23 cellular contexts compared by ENCODE assay signal in genomic region chr4:24569662-24570061, GRCh38. TPM values are rescaled to one million over a fixed set of nuclear protein-coding genes. Genes with fewer than 3 reads are reported as not detected.
DNase-seq lines count a peak whose midpoint lies in the region; ATAC-seq, FAIRE-seq and TF ChIP-seq lines count a peak whose summit lies in the region.
"Had no signal": no experiment of that assay in that cellular context is flagged by ENCODE, and none has a peak within 500 bp of the region (broad histone marks: within the 10 kb centered on the region; RNA-seq: fewer than 3 reads in every experiment).

No MANE protein-coding gene starts in this region.

- H3K4me3 Mint-ChIP-seq in activated T-cell treated with anti-CD3 and anti-CD28 coated beads, Interleukin-2, amount 50 U/mL, for 72 hours, result peak overlapping the region in 1 of 2 donors; percentile 35
- peak overlapping the region in 3 of 5 experiments; percentile 12 to 35 (median 29) for H3K4me3 Mint-ChIP-seq in brain
- H3K4me3 Mint-ChIP-seq: activated naive CD4-positive, alpha-beta T cell treated with anti-CD3 and anti-CD28 coated beads, Interleukin-2, amount 10 ng/mL, durations not matched to agents 7 days and 5 days had no signal

- H3K9me3 ChIP-seq in neutrophil, result no peaks in the 10 kb centered on the region
- H3K9me3 ChIP-seq: ascending aorta had no signal

- H3K36me3 Mint-ChIP-seq in activated T-cell treated with anti-CD3 and anti-CD28 coated beads, Interleukin-2, amount 50 U/mL, for 72 hours (ENCODE audit: insufficient read depth in 2 of 2), result peaks cover 17 to 62% of the 10 kb centered on the region in 2 donors
- peaks cover 99% of the 10 kb centered on the region for H3K36me3 Mint-ChIP-seq in brain

- H3K4me1 Mint-ChIP-seq in activated T-cell treated with anti-CD3 and anti-CD28 coated beads, Interleukin-2, amount 50 U/mL, for 72 hours (ENCODE audit: low read depth), result peaks cover 82% of the 10 kb centered on the region
- H3K4me1 Mint-ChIP-seq in brain, result peaks cover 82% of the 10 kb centered on the region

- no peak overlapping the region for H3K4me3 ChIP-seq in neutrophil (ENCODE audit: low read depth in 1 of 2, low read length in 1 of 2)
- H3K4me3 ChIP-seq: ascending aorta, GM12878 had no signal

- no peaks in the 10 kb centered on the region for H3K9me3 Mint-ChIP-seq in activated T-cell treated with anti-CD3 and anti-CD28 coated beads, Interleukin-2, amount 50 U/mL, for 72 hours
- H3K9me3 Mint-ChIP-seq in brain, result peaks cover 0 to 13% (median 3%) of the 10 kb centered on the region in 5 experiments

- no peaks in the 10 kb centered on the region for H3K27me3 Mint-ChIP-seq in activated T-cell treated with anti-CD3 and anti-CD28 coated beads, Interleukin-2, amount 50 U/mL, for 72 hours (ENCODE audit: low read depth)
- H3K27me3 Mint-ChIP-seq in brain, result no peaks in the 10 kb centered on the region
- H3K27me3 Mint-ChIP-seq: activated naive CD4-positive, alpha-beta T cell treated with anti-CD3 and anti-CD28 coated beads, Interleukin-2, amount 10 ng/mL, durations not matched to agents 7 days and 5 days had no signal

- peaks cover 9 to 24% of the 10 kb centered on the region in 2 experiments for H3K4me1 ChIP-seq in neutrophil (ENCODE audit: control insufficient read depth in 1 of 2, insufficient read depth in 1 of 2, low read depth in 1 of 2, low read length in 1 of 2)

- H3K27ac Mint-ChIP-seq in activated T-cell treated with anti-CD3 and anti-CD28 coated beads, Interleukin-2, amount 50 U/mL, for 72 hours, result peak overlapping the region; percentile 81
- H3K27ac Mint-ChIP-seq in brain, result peak overlapping the region in 1 of 5 experiments; percentile 7
- H3K27ac Mint-ChIP-seq: activated naive CD4-positive, alpha-beta T cell treated with anti-CD3 and anti-CD28 coated beads, Interleukin-2, amount 10 ng/mL, durations not matched to agents 7 days and 5 days had no signal

- no peak for TF ChIP-seq CTCF in brain (conservative IDR thresholded peaks at IDR 0.05)
- no peak for TF ChIP-seq CTCF in neutrophil (IDR thresholded peaks at IDR 0.05)

- DNase-seq in activated T-cell treated with anti-CD3 and anti-CD28 coated beads, Interleukin-2, amount 50 U/mL, for 72 hours, result no peak
- no peak for DNase-seq in activated T-cell treated with anti-CD3 and anti-CD28 coated beads, Interleukin-2, amount 50 U/mL, for 48 hours
- DNase-seq in GM19239 (ENCODE audit: insufficient read length, low spot score), result no peak
- DNase-seq in cardiac septum (ENCODE audit: low spot score), result no peak
- no peak for DNase-seq in activated effector memory CD4-positive, alpha-beta T cell treated with anti-CD3 and anti-CD28 coated beads, Interleukin-2, amount 50 U/mL, for 16 hours
- DNase-seq: activated CD4-positive, alpha-beta T cell treated with anti-CD3 and anti-CD28 coated beads, Interleukin-2, amount 50 U/mL, for 1 hour; activated CD8-positive, alpha-beta memory T cell treated with anti-CD3 and anti-CD28 coated beads, Interleukin-2, amount 50 U/mL, for 4 hours; activated naive CD4-positive, alpha-beta T cell treated with anti-CD3 and anti-CD28 coated beads, Interleukin-2, amount 10 ng/mL, durations not matched to agents 7 days and 5 days; Calu3; Karpas-422; NCI-H1694; NCI-H2171; NCI-H510A treated with DMSO at 0.1 percent for 48 hours; nucleus accumbens; RPMI8226; stimulated activated CD8-positive, alpha-beta memory T cell treated with anti-CD3 and anti-CD28 coated beads, Interleukin-4, amount 100 ng/mL, for 48 hours had no signal

- no peaks in the 10 kb centered on the region for H3K27me3 ChIP-seq in neutrophil
- H3K27me3 ChIP-seq: ascending aorta had no signal

- peaks cover 28% of the 10 kb centered on the region for H3K36me3 ChIP-seq in neutrophil

- peak overlapping the region; percentile 23 for H3K27ac ChIP-seq in neutrophil
- H3K27ac ChIP-seq: ascending aorta had no signal

- peak; percentile 31 for FAIRE-seq in GM19239 (lab: Jason Lieb, UNC)
- FAIRE-seq: H54, HTR-8/SVneo had no signal

- intact Hi-C loops in cardiac septum (cut with DNase I), result no loop called here

- ATAC-seq in activated T-cell treated with anti-CD3 and anti-CD28 coated beads, Interleukin-2, amount 50 U/mL, for 72 hours (replicated peaks in 1 of 2), result no peak
- ATAC-seq in HG02970 (IDR thresholded peaks at IDR 0.05; ENCODE audit: low FRiP score, unreplicated experiment), result no peak

RNA-seq across cellular contexts. Expression of gene DHX15, which starts 14.7 kb away (rescaled TPM):
- 100 to 1,000 TPM; 145 to 150 TPM for total RNA-seq in activated T-cell treated with anti-CD3 and anti-CD28 coated beads, Interleukin-2, amount 50 U/mL, for 72 hours
- 63.8 TPM for polyA plus RNA-seq in brain (ENCODE audit: insufficient read depth, low read depth, low replicate concordance)
- 62.6 TPM for total RNA-seq in cardiac septum
